Comparison of ENCODE assay signal across 18 cellular contexts in the genomic region with DNA sequence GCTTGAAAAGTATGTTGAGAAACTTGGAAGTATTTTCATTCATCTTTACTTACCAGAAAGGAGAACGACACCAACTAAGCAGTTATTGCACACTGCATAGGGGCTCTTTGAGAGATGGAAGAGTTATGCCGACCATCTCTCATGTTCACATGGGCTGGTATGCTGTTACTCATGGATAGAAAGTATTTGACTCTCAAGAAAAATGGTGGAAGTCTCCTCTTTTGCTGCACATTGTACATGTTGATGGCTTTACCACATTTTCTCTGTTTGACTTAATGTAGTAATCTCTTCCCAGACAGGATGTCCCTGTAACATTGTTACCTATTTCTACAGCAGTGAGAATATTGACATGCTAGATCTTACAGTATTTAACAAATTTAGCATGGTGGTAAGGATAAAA. TPM values are rescaled to one million over a fixed set of nuclear protein-coding genes. Genes with fewer than 3 reads are reported as not detected.
A peak's percentile ranks its signal among the peaks of the same experiment; 100 is the strongest.
DNase-seq lines count a peak whose midpoint lies in the region; ATAC-seq, FAIRE-seq and TF ChIP-seq lines count a peak whose summit lies in the region.
"Had no signal": no experiment of that assay in that cellular context is flagged by ENCODE, and none has a peak within 500 bp of the region (broad histone marks: within the 10 kb centered on the region; RNA-seq: fewer than 3 reads in every experiment).

No MANE protein-coding gene starts in this region.

- no peaks in the 10 kb centered on the region for H3K9me3 Mint-ChIP-seq in activated T-cell treated with anti-CD3 and anti-CD28 coated beads, Interleukin-2, amount 50 U/mL, for 72 hours
- H3K9me3 Mint-ChIP-seq in stimulated activated naive CD8-positive, alpha-beta T cell treated with anti-CD3 and anti-CD28 coated beads, Interleukin-15, Interleukin-2, amounts not matched to agents 100 ng/mL and 50 ng/mL, for 24 hours: no peaks in the 10 kb centered on the region
- H3K9me3 Mint-ChIP-seq: stimulated activated naive B cell treated with anti-CD40 and anti-IgM and Interleukin-4, amounts not matched to agents 10 μg/mL and 1 μg/mL and 100 μg/mL, for 72 hours had no signal

- SMC1A ChIA-PET in GM12878 (lab: Charles Lee; ENCODE audit: uncharacterized antibody, unreplicated experiment): interaction anchor here (0.7 to 3.3 kb wide), 7 partner anchors 14 to 83 kb away, joined by 3 to 14 read pairs (median 4); no protein-coding TSS in a partner anchor

- H3K27ac ChIP-seq in OCI-LY7 (ENCODE audit: low read depth, low read length, poor library complexity, severe bottlenecking) (no peak overlapping the region), GM12878 (ENCODE audit: control insufficient read depth, insufficient read depth) (no peak overlapping the region), left ventricle myocardium inferior (replicated peaks) (no peak overlapping the region)
- H3K27ac ChIP-seq: brain microvascular endothelial cell, esophagus squamous epithelium, skin epidermis had no signal

- POLR2A ChIA-PET in OCI-LY7 (lab: Charles Lee): interaction anchor here (0.8 to 1.6 kb wide), 4 partner anchors 9 to 33 kb away, joined by 3 to 9 read pairs (median 4); no protein-coding TSS in a partner anchor
- POLR2A ChIA-PET in GM12878 (lab: Charles Lee): interaction anchor here (0.6 to 1.8 kb wide), 7 partner anchors 8 to 74 kb away, joined by 3 to 8 read pairs (median 4); no protein-coding TSS in a partner anchor

- no TSS peak for BruUV-seq in OCI-LY7 (replicated peaks; lab: Mats Ljungman, UMichigan)
- BruUV-seq in GM12878 (replicated peaks; lab: Mats Ljungman, UMichigan): no TSS peak

- FAIRE-seq in GM12878 (lab: Jason Lieb, UNC): peak; percentile 75
- FAIRE-seq: islet of Langerhans had no signal

- no peaks in the 10 kb centered on the region for H3K9me3 ChIP-seq in OCI-LY7 (ENCODE audit: low read length)
- H3K9me3 ChIP-seq in GM12878 (replicated peaks; ENCODE audit: control insufficient read depth, insufficient read depth, low read length): no peaks in the 10 kb centered on the region
- no peaks in the 10 kb centered on the region for H3K9me3 ChIP-seq in left ventricle myocardium inferior (replicated peaks)
- H3K9me3 ChIP-seq: esophagus squamous epithelium had no signal

- TF ChIP-seq EP300 in GM12878 (IDR thresholded peaks at IDR 0.05; ENCODE audit: borderline replicate concordance in 1 of 2, control insufficient read depth in 1 of 2, low read depth in 2 of 2, low read length in 2 of 2): no peak

- H3K27me3 ChIP-seq in GM12878 (replicated peaks in 1 of 2; ENCODE audit: control insufficient read depth in 2 of 2, insufficient read depth in 2 of 2, low read length in 1 of 2): no peaks in the 10 kb centered on the region
- no peaks in the 10 kb centered on the region for H3K27me3 ChIP-seq in left ventricle myocardium inferior (ENCODE audit: low read depth)
- H3K27me3 ChIP-seq: brain microvascular endothelial cell, esophagus squamous epithelium had no signal

- TF ChIP-seq POLR2A in GM12878 (IDR thresholded peaks at IDR 0.05; ENCODE audit: low read depth, low read length): no peak

- ATAC-seq in activated T-cell treated with anti-CD3 and anti-CD28 coated beads, Interleukin-2, amount 50 U/mL, for 72 hours (replicated peaks in 1 of 2): peak; percentile 84 to 85
- ATAC-seq in GM12878: peak; percentile 55
- ATAC-seq: stimulated activated naive B cell treated with anti-CD40 and anti-IgM and Interleukin-4, amounts not matched to agents 10 μg/mL and 1 μg/mL and 100 μg/mL, for 72 hours had no signal

- H2AFZ ChIP-seq in OCI-LY7 (ENCODE audit: low read length) (no peak overlapping the region), GM12878 (ENCODE audit: control insufficient read depth, low read depth, low read length) (no peak overlapping the region)

- peaks cover 0 to 16% of the 10 kb centered on the region in 2 donors for H3K36me3 Mint-ChIP-seq in activated T-cell treated with anti-CD3 and anti-CD28 coated beads, Interleukin-2, amount 50 U/mL, for 72 hours (ENCODE audit: insufficient read depth in 2 of 2)
- H3K36me3 Mint-ChIP-seq in stimulated activated naive CD8-positive, alpha-beta T cell treated with anti-CD3 and anti-CD28 coated beads, Interleukin-15, Interleukin-2, amounts not matched to agents 100 ng/mL and 50 ng/mL, for 24 hours (ENCODE audit: low read depth): peaks cover 34% of the 10 kb centered on the region

- H3K9me2 ChIP-seq in OCI-LY7 (ENCODE audit: insufficient read depth, low read length): no peaks in the 10 kb centered on the region

- H3K4me1 ChIP-seq in OCI-LY7 (ENCODE audit: insufficient read depth, low read length, poor library complexity, severe bottlenecking) (peaks cover 42% of the 10 kb centered on the region), GM12878 (ENCODE audit: control insufficient read depth, insufficient read depth, low read length) (peaks cover 23% of the 10 kb centered on the region), left ventricle myocardium inferior (peaks cover 79% of the 10 kb centered on the region)

- no peak for TF ChIP-seq RAD21 in GM12878 (IDR thresholded peaks at IDR 0.05; ENCODE audit: insufficient read depth, low read depth, low read length)

- H3K4me2 ChIP-seq in OCI-LY7 (ENCODE audit: low read length) (peak overlapping the region; percentile 75), GM12878 (ENCODE audit: control insufficient read depth, insufficient read depth) (peak overlapping the region; percentile 51)

- H3K4me3 ChIP-seq in OCI-LY7 (ENCODE audit: low read depth, low read length, poor library complexity, severe bottlenecking) (no peak overlapping the region), GM12878 (no peak overlapping the region), left ventricle myocardium inferior (no peak overlapping the region)
- H3K4me3 ChIP-seq: esophagus squamous epithelium, skin epidermis had no signal

- H3K27me3 Mint-ChIP-seq in activated T-cell treated with anti-CD3 and anti-CD28 coated beads, Interleukin-2, amount 50 U/mL, for 72 hours (ENCODE audit: low read depth): no peaks in the 10 kb centered on the region
- no peaks in the 10 kb centered on the region for H3K27me3 Mint-ChIP-seq in stimulated activated naive CD8-positive, alpha-beta T cell treated with anti-CD3 and anti-CD28 coated beads, Interleukin-15, Interleukin-2, amounts not matched to agents 100 ng/mL and 50 ng/mL, for 24 hours
- H3K27me3 Mint-ChIP-seq: stimulated activated naive B cell treated with anti-CD40 and anti-IgM and Interleukin-4, amounts not matched to agents 10 μg/mL and 1 μg/mL and 100 μg/mL, for 72 hours had no signal

- no peak overlapping the region for H3K9ac ChIP-seq in GM12878 (ENCODE audit: control insufficient read depth, insufficient read depth, low read length)

- RAD21 ChIA-PET in GM12878 (lab: Charles Lee; ENCODE audit: unreplicated experiment): interaction anchor here (1.2 kb wide), 1 partner anchor 14 kb away, joined by 3 read pairs; no protein-coding TSS in a partner anchor

- H3K79me2 ChIP-seq in OCI-LY7 (ENCODE audit: insufficient read depth, low read depth, low read length): peaks cover 78% of the 10 kb centered on the region
- peaks cover 89% of the 10 kb centered on the region for H3K79me2 ChIP-seq in GM12878 (ENCODE audit: control insufficient read depth, insufficient read depth, low read length)

- peaks cover 15% of the 10 kb centered on the region for H3K36me3 ChIP-seq in OCI-LY7 (ENCODE audit: insufficient read depth, low read length)
- H3K36me3 ChIP-seq in GM12878 (ENCODE audit: control insufficient read depth in 2 of 2, insufficient read depth in 2 of 2, low read length in 1 of 2): peaks cover 4 to 6% of the 10 kb centered on the region in 2 experiments; a peak in 3 of 4 replicates
- no peaks in the 10 kb centered on the region for H3K36me3 ChIP-seq in left ventricle myocardium inferior
- H3K36me3 ChIP-seq: brain microvascular endothelial cell had no signal

- no peak for DNase-seq in activated T-cell treated with anti-CD3 and anti-CD28 coated beads, Interleukin-2, amount 50 U/mL, for 72 hours
- DNase-seq in activated T-cell treated with anti-CD3 and anti-CD28 coated beads, Interleukin-2, amount 50 U/mL, for 1 hour: no peak
- DNase-seq in OCI-LY7 (ENCODE audit: low spot score) (no peak), GM12878 (ENCODE audit: low read depth, low spot score) (no peak), EL (no peak), left ventricle myocardium inferior (no peak)
- DNase-seq in stimulated activated CD8-positive, alpha-beta memory T cell treated with anti-CD3 and anti-CD28 coated beads, Interleukin-4, amount 100 ng/mL, for 48 hours: no peak
- DNase-seq: ACHN; activated effector memory CD4-positive, alpha-beta T cell treated with anti-CD3 and anti-CD28 coated beads, Interleukin-2, amount 50 U/mL, for 16 hours; brain microvascular endothelial cell; COR-L47; esophagus squamous epithelium; NCI-H2171 treated with DMSO at 0.1 percent for 48 hours; NCI-H82; stimulated activated naive B cell treated with anti-CD40 and anti-IgM and Interleukin-4, amounts not matched to agents 10 μg/mL and 1 μg/mL and 100 μg/mL, for 72 hours had no signal

- WGBS in GM12878 (ENCODE audit: insufficient coverage, insufficient replicate concordance, low lambda C conversion rate, missing lambda C conversion rate): 40% methylated on average over 2 of the region's 2 CpGs

- peaks cover 92% of the 10 kb centered on the region for H3K4me1 Mint-ChIP-seq in activated T-cell treated with anti-CD3 and anti-CD28 coated beads, Interleukin-2, amount 50 U/mL, for 72 hours (ENCODE audit: low read depth)
- H3K4me1 Mint-ChIP-seq in stimulated activated naive CD8-positive, alpha-beta T cell treated with anti-CD3 and anti-CD28 coated beads, Interleukin-15, Interleukin-2, amounts not matched to agents 100 ng/mL and 50 ng/mL, for 24 hours (ENCODE audit: low read depth): peaks cover 82% of the 10 kb centered on the region

- intact Hi-C loops in OCI-LY7 (cut with micrococcal nuclease; ENCODE audit: unreplicated experiment): no loop called here
- intact Hi-C loops in GM12878 (cut with micrococcal nuclease; ENCODE audit: unreplicated experiment): no loop called here
- intact Hi-C loops in left ventricle myocardium inferior (cut with micrococcal nuclease): no loop called here

- no peak for TF ChIP-seq CTCF in OCI-LY7 (conservative IDR thresholded peaks at IDR 0.05; ENCODE audit: low read length)
- TF ChIP-seq CTCF in GM12878 (IDR thresholded peaks at IDR 0.05 in 2 of 3, conservative IDR thresholded peaks at IDR 0.05 in 1 of 3; ENCODE audit: control insufficient read depth in 2 of 3, extremely low read depth in 1 of 3, insufficient read depth in 1 of 3, low read depth in 3 of 3, low read length in 3 of 3): no peak
- no peak for TF ChIP-seq CTCF in left ventricle myocardium inferior (IDR thresholded peaks at IDR 0.05; ENCODE audit: borderline replicate concordance)

- H4K20me1 ChIP-seq in OCI-LY7 (ENCODE audit: insufficient read depth, low read length): peaks cover 15% of the 10 kb centered on the region; the same call in 1 of the 2 replicates
- H4K20me1 ChIP-seq in GM12878 (ENCODE audit: control insufficient read depth, insufficient read depth): peaks cover 4% of the 10 kb centered on the region

- in situ Hi-C loops in GM12878 (cut with MboI): no loop called here

- CTCF ChIA-PET in OCI-LY7 (lab: Charles Lee; ENCODE audit: unreplicated experiment): no interaction called here
- CTCF ChIA-PET in GM12878 (lab: Yijun Ruan, JAX): interaction anchor here (0.6 to 2.4 kb wide), 5 partner anchors 17 to 246 kb away, joined by 3 to 6 read pairs (median 3); no protein-coding TSS in a partner anchor

- peak overlapping the region; percentile 50 to 86 for H3K4me3 Mint-ChIP-seq in activated T-cell treated with anti-CD3 and anti-CD28 coated beads, Interleukin-2, amount 50 U/mL, for 72 hours
- H3K4me3 Mint-ChIP-seq in stimulated activated naive CD8-positive, alpha-beta T cell treated with anti-CD3 and anti-CD28 coated beads, Interleukin-15, Interleukin-2, amounts not matched to agents 100 ng/mL and 50 ng/mL, for 24 hours: no peak overlapping the region
- H3K4me3 Mint-ChIP-seq: stimulated activated naive B cell treated with anti-CD40 and anti-IgM and Interleukin-4, amounts not matched to agents 10 μg/mL and 1 μg/mL and 100 μg/mL, for 72 hours had no signal

- peak overlapping the region; percentile 77 for H3K27ac Mint-ChIP-seq in activated T-cell treated with anti-CD3 and anti-CD28 coated beads, Interleukin-2, amount 50 U/mL, for 72 hours
- H3K27ac Mint-ChIP-seq in stimulated activated naive CD8-positive, alpha-beta T cell treated with anti-CD3 and anti-CD28 coated beads, Interleukin-15, Interleukin-2, amounts not matched to agents 100 ng/mL and 50 ng/mL, for 24 hours: peak overlapping the region; percentile 53
- H3K27ac Mint-ChIP-seq: stimulated activated naive B cell treated with anti-CD40 and anti-IgM and Interleukin-4, amounts not matched to agents 10 μg/mL and 1 μg/mL and 100 μg/mL, for 72 hours had no signal

RNA-seq across cellular contexts. Expression of a gene that starts 23.2 kb away (rescaled TPM):
- 100 to 1,000 TPM; 130 to 149 TPM for total RNA-seq in activated T-cell treated with anti-CD3 and anti-CD28 coated beads, Interleukin-2, amount 50 U/mL, for 72 hours
- total RNA-seq in OCI-LY7 (2014; rRNA removed; shearing (Covaris generic)): 31.5 and 39.3 TPM in 2 replicates
- total RNA-seq in OCI-LY7 (2022) (53.4 and 53.8 TPM in 2 replicates), GM12878 (2014; rRNA removed) (65.0 and 66.7 TPM in 2 replicates), GM12878 (2014; rRNA removed; fragmentation: Illumina TruSeq; extraction: Trizol) (88.0 and 90.4 TPM in 2 replicates), GM12878 (2021) (76.0 and 78.6 TPM in 2 replicates), left ventricle myocardium inferior (92.2 TPM)
- 112 and 114 TPM in 2 replicates for total RNA-seq in GM12878 (2013; cell fraction: nucleolus; rRNA removed)
- 28.1 TPM for polyA plus RNA-seq in GM12878 (2011; ENCODE audit: low read depth)
- polyA plus RNA-seq in GM12878 (2011; rRNA removed) (129 and 157 TPM in 2 replicates), GM12878 (2014; fragmentation: Illumina TruSeq; extraction: Trizol) (86.0 and 90.8 TPM in 2 replicates), GM12878 (2014; fragmentation: Nextera tagmentation; extraction: Ambion mirVana) (10 to 100 TPM; 37.2 to 42.8 TPM), GM12878 (2014; rRNA removed) (54.8 and 59.9 TPM in 2 replicates), GM12878 (2016; fragmentation: Nextera tagmentation; extraction: Ambion mirVana) (10 to 100 TPM; 13.3 to 60.8 TPM)
- 49.4 and 63.1 TPM in 2 replicates for polyA plus RNA-seq in GM12878 (2011; cell fraction: cytosol; rRNA removed)
- 53.4 and 55.1 TPM in 2 replicates for polyA plus RNA-seq in GM12878 (2011; cell fraction: nucleus; rRNA removed)
- 36.8 and 45.6 TPM in 2 replicates for polyA plus RNA-seq in GM12878 (2012)
- 119 and 163 TPM in 2 replicates for polyA minus RNA-seq in GM12878 (2011; rRNA and poly(A)+ RNA removed)
- 63.6 and 69.4 TPM in 2 replicates for polyA minus RNA-seq in GM12878 (2011; cell fraction: cytosol; rRNA and poly(A)+ RNA removed)
- 36.1 and 66.9 TPM in 2 replicates for polyA minus RNA-seq in GM12878 (2011; cell fraction: nucleus; rRNA and poly(A)+ RNA removed)
